1 cellular context compared by ENCODE assay signal in genomic region chr4:53365486-53366300, GRCh38.
TF ChIP-seq lines count a peak whose summit lies in the region.

SCFD2 (minus strand) TSS chr4:53366061.

TF ChIP-seq in HepG2, 621 proteins besides CTCF, POLR2A, EP300 and RAD21 (continued from another document):
- TF ChIP-seq ZNF10 (CRISPR knock-in tag; IDR thresholded peaks at IDR 0.05; ENCODE audit: borderline replicate concordance, low read depth) (no peak), SUZ12 (IDR thresholded peaks at IDR 0.05; ENCODE audit: low read depth, low read length) (no peak), CHCHD3 (CRISPR knock-in tag; IDR thresholded peaks at IDR 0.05) (no peak), ZNF850 (CRISPR knock-in tag; conservative IDR thresholded peaks at IDR 0.05) (no peak), ZNF33A (CRISPR knock-in tag; IDR thresholded peaks at IDR 0.05; ENCODE audit: borderline replicate concordance) (0 out of 2 replicates have a peak, but pooled peaks have one; percentile 51), RBFOX2 (IDR thresholded peaks at IDR 0.05; ENCODE audit: low read depth, low read length) (peak; percentile 45; the same call in 1 of the 2 replicates), GLI4 (CRISPR knock-in tag; IDR thresholded peaks at IDR 0.05; ENCODE audit: borderline replicate concordance) (peak; percentile 49; the same call in 1 of the 2 replicates), ZNF557 (CRISPR knock-in tag; IDR thresholded peaks at IDR 0.05) (no peak), ZNF549 (CRISPR knock-in tag; IDR thresholded peaks at IDR 0.05) (0 out of 2 replicates have a peak, but pooled peaks have one; percentile 29), ZNF772 (CRISPR knock-in tag; IDR thresholded peaks at IDR 0.05) (no peak; the same call in 1 of the 2 replicates), PBX3 (CRISPR knock-in tag; IDR thresholded peaks at IDR 0.05; ENCODE audit: borderline replicate concordance) (no peak), KLF12 (CRISPR knock-in tag; IDR thresholded peaks at IDR 0.05; ENCODE audit: borderline replicate concordance) (peak; percentile 43; the same call in 1 of the 2 replicates), ZNF207 (IDR thresholded peaks at IDR 0.05; ENCODE audit: borderline replicate concordance) (no peak), PRMT3 (CRISPR knock-in tag; IDR thresholded peaks at IDR 0.05; ENCODE audit: borderline replicate concordance, low read depth) (no peak), ZNF784 (CRISPR knock-in tag; IDR thresholded peaks at IDR 0.05; ENCODE audit: borderline replicate concordance) (peak; percentile 64), PAWR (CRISPR knock-in tag; IDR thresholded peaks at IDR 0.05; ENCODE audit: borderline replicate concordance) (no peak), MIER3 (CRISPR knock-in tag; IDR thresholded peaks at IDR 0.05; ENCODE audit: borderline replicate concordance) (no peak), ATF1 (CRISPR knock-in tag; IDR thresholded peaks at IDR 0.05) (peak; percentile 98), ZNF770 (CRISPR knock-in tag; IDR thresholded peaks at IDR 0.05) (0 out of 2 replicates have a peak, but pooled peaks have one; percentile 11), HMGXB3 (CRISPR knock-in tag; IDR thresholded peaks at IDR 0.05; ENCODE audit: borderline replicate concordance) (peak; percentile 64; the same call in 1 of the 2 replicates), SIN3B (IDR thresholded peaks at IDR 0.05; ENCODE audit: low read length) (peak; percentile 84), XRCC5 (optimal IDR thresholded peaks at IDR 0.05; ENCODE audit: low read length) (peak; percentile 34), ZNF614 (CRISPR knock-in tag; IDR thresholded peaks at IDR 0.05; ENCODE audit: borderline replicate concordance) (0 out of 2 replicates have a peak, but pooled peaks have one; percentile 20), ZNF317 (CRISPR knock-in tag; IDR thresholded peaks at IDR 0.05) (no peak), ZBTB7B (CRISPR knock-in tag; IDR thresholded peaks at IDR 0.05) (no peak), ZC3H13 (CRISPR knock-in tag; IDR thresholded peaks at IDR 0.05) (0 out of 2 replicates have a peak, but pooled peaks have one; percentile 50)
